ENCODE assay signal across 8 cellular contexts in genomic region chr3:52053307-52054304, GRCh38. TPM values are rescaled to one million over a fixed set of nuclear protein-coding genes. Genes with fewer than 3 reads are reported as not detected.
DNase-seq lines count a peak whose midpoint lies in the region; ATAC-seq, FAIRE-seq and TF ChIP-seq lines count a peak whose summit lies in the region.

No MANE protein-coding gene starts in this region.

- peaks cover 38% of the 10 kb centered on the region for H3K4me1 Mint-ChIP-seq in astrocyte (ENCODE audit: low read depth, unreplicated experiment)

- peaks cover 8% of the 10 kb centered on the region for H3K36me3 Mint-ChIP-seq in astrocyte (ENCODE audit: low read depth, unreplicated experiment)

- H3K27ac ChIP-seq in DND-41 (ENCODE audit: low read length) (no peak overlapping the region), PC-3 (ENCODE audit: low read length) (peak overlapping the region; percentile 57), astrocyte (ENCODE audit: low read depth, low read length) (peak overlapping the region; percentile 71)

- CTCF ChIA-PET in PC-3 (lab: Charles Lee) = interaction anchor here (0.6 to 1.9 kb wide), 13 partner anchors 16 to 1697 kb away, joined by 3 to 15 read pairs (median 3); partner anchors contain the start of genes POC1A and RRP9

- H3K9me2 ChIP-seq in PC-3 (replicated peaks; ENCODE audit: low read length) = no peaks in the 10 kb centered on the region

- peaks cover under 1% of the 10 kb centered on the region for H3K27me3 Mint-ChIP-seq in astrocyte (ENCODE audit: low read depth, unreplicated experiment)

- H3K4me2 ChIP-seq in DND-41 (ENCODE audit: insufficient read depth, low read length) (peak overlapping the region; percentile 98; the same call in 1 of the 2 replicates), PC-3 (ENCODE audit: low read length) (peak overlapping the region; percentile 98), astrocyte (ENCODE audit: low read length) (peak overlapping the region; percentile 89)

- H3K9ac ChIP-seq in DND-41 (ENCODE audit: low read depth, low read length) (no peak overlapping the region), PC-3 (ENCODE audit: low read length) (peak overlapping the region; percentile 38; the same call in 1 of the 2 replicates), astrocyte (ENCODE audit: low read length) (peak overlapping the region; percentile 92)

- H3K4me1 ChIP-seq in DND-41 (ENCODE audit: insufficient read depth, low read length) (peaks cover 49% of the 10 kb centered on the region), PC-3 (ENCODE audit: insufficient read depth, low read length) (peaks cover 40% of the 10 kb centered on the region), astrocyte (ENCODE audit: insufficient read depth, low read length) (peaks cover 42% of the 10 kb centered on the region)

- H3F3A ChIP-seq in PC-3 (ENCODE audit: low read length, unreplicated experiment) = no peaks in the 10 kb centered on the region

- H3K27ac Mint-ChIP-seq in astrocyte (ENCODE audit: unreplicated experiment) = peak overlapping the region; percentile 91

- POLR2A ChIA-PET in PC-3 (lab: Charles Lee; ENCODE audit: unreplicated experiment) = interaction anchor here (0.6 kb wide), 4 partner anchors 58 to 152 kb away, joined by 3 to 6 read pairs (median 4); partner anchors contain the start of gene ACY1

- intact Hi-C loops in PC-3 (cut with micrococcal nuclease) = loop anchor here (1.0 to 10.0 kb wide), 5 partner anchors 52 to 161 kb away; partner anchors contain the start of gene PARP3

- no peak for DNase-seq in DND-41
- DNase-seq in PC-3 = peak; percentile 49
- DNase-seq in astrocyte (ENCODE audit: low read depth) = no peak
- peak; percentile 58 for DNase-seq in left kidney (ENCODE audit: low read depth, low spot score)
- peak in 2 of 3 experiments; percentile 13 to 51 for DNase-seq in stimulated activated CD4-positive, alpha-beta T cell treated with anti-CD3 and anti-CD28 coated beads, TNF-alpha, amount 100 ng/mL, for 24 hours (ENCODE audit: low read depth in 3 of 3)
- DNase-seq in G401 (ENCODE audit: low spot score) = no peak
- DNase-seq in islet precursor cell = no peak

- ATAC-seq in DND-41 (ENCODE audit: insufficient read depth, low read depth) (no peak), PC-3 (peak; percentile 8), GM19351 (IDR thresholded peaks at IDR 0.05; ENCODE audit: unreplicated experiment) (no peak)

- peak; percentile 28 for TF ChIP-seq CTCF in DND-41 (IDR thresholded peaks at IDR 0.05; ENCODE audit: borderline replicate concordance, extremely low read depth, low read length, poor library complexity, severe bottlenecking)
- peak; percentile 65 for TF ChIP-seq CTCF in PC-3 (conservative IDR thresholded peaks at IDR 0.05; ENCODE audit: low read depth, low read length)
- no peak for TF ChIP-seq CTCF in astrocyte (IDR thresholded peaks at IDR 0.05; ENCODE audit: insufficient read depth, low read depth, low read length)

- H3K36me3 ChIP-seq in DND-41 (ENCODE audit: insufficient read depth, low read length) (peaks cover 57% of the 10 kb centered on the region), PC-3 (ENCODE audit: low read depth, low read length) (peaks cover 40% of the 10 kb centered on the region), astrocyte (ENCODE audit: insufficient read depth, low read length) (peaks cover 14% of the 10 kb centered on the region)

- H3K4me3 ChIP-seq in DND-41 (ENCODE audit: low read depth in 1 of 2, low read length in 2 of 2) (peak overlapping the region in 1 of 2 experiments; percentile 97; a peak in 1 of 4 replicates), PC-3 (ENCODE audit: low read length) (peak overlapping the region; percentile 92), astrocyte (ENCODE audit: insufficient read depth, low read depth, low read length) (peak overlapping the region; percentile 43)

- BruUV-seq in PC-3 (replicated peaks; lab: Mats Ljungman, UMichigan) = TSS peak; percentile 14

- no peak for FAIRE-seq in astrocyte (lab: Jason Lieb, UNC)

- H3K27me3 ChIP-seq in DND-41 (ENCODE audit: insufficient read depth, low read length, poor library complexity) = no peaks in the 10 kb centered on the region
- no peaks in the 10 kb centered on the region for H3K27me3 ChIP-seq in PC-3 (ENCODE audit: low read length)
- no peaks in the 10 kb centered on the region for H3K27me3 ChIP-seq in astrocyte (ENCODE audit: insufficient read depth, low read length)

- H2AFZ ChIP-seq in DND-41 (ENCODE audit: low read depth, low read length) = no peak overlapping the region
- H2AFZ ChIP-seq in PC-3 (ENCODE audit: low read length) = no peak overlapping the region
- no peak overlapping the region for H2AFZ ChIP-seq in astrocyte (ENCODE audit: low read depth, low read length)

- in situ Hi-C loops in G401 (cut with HindIII; ENCODE audit: low sequenced_read_pairs) = no loop called here

- H3K9me3 ChIP-seq in DND-41 (ENCODE audit: insufficient read depth, low read length, severe bottlenecking) = no peaks in the 10 kb centered on the region
- no peaks in the 10 kb centered on the region for H3K9me3 ChIP-seq in PC-3 (ENCODE audit: low read length)
- no peaks in the 10 kb centered on the region for H3K9me3 ChIP-seq in astrocyte (ENCODE audit: insufficient read depth, low read depth, low read length)

- peak overlapping the region; percentile 84 for H3K4me3 Mint-ChIP-seq in astrocyte (ENCODE audit: unreplicated experiment)

- H3K9me3 Mint-ChIP-seq in astrocyte (ENCODE audit: unreplicated experiment) = no peaks in the 10 kb centered on the region

- H4K20me1 ChIP-seq in DND-41 (ENCODE audit: insufficient read depth, low read length) (peaks cover 55% of the 10 kb centered on the region), PC-3 (ENCODE audit: low read length) (peaks cover 10% of the 10 kb centered on the region), astrocyte (ENCODE audit: insufficient read depth, low read length) (peaks cover 19% of the 10 kb centered on the region)

- H3K79me2 ChIP-seq in DND-41 (ENCODE audit: insufficient read depth, low read length) (peaks cover 32% of the 10 kb centered on the region), PC-3 (ENCODE audit: low read length) (peaks cover 59% of the 10 kb centered on the region), astrocyte (ENCODE audit: insufficient read depth, low read length) (peaks cover 74% of the 10 kb centered on the region)

RNA-seq across cellular contexts. Expression of gene DUSP7, which starts 2.8 kb away (rescaled TPM):
- total RNA-seq in PC-3 (2014; rRNA removed) (40.9 and 51.1 TPM in 2 replicates), astrocyte (24.2 and 24.9 TPM in 2 replicates)
- total RNA-seq in G401 (2014; rRNA removed; shearing (Covaris generic)) = 14.6 and 16.8 TPM in 2 replicates

RNA-seq across cellular contexts. Expression of gene RPL29, which starts 57.9 kb away (rescaled TPM):
- total RNA-seq in PC-3 (2014; rRNA removed) = 1,539 and 1,807 TPM in 2 replicates
- 768 and 872 TPM in 2 replicates for total RNA-seq in astrocyte
- 2,209 and 2,228 TPM in 2 replicates for total RNA-seq in G401 (2014; rRNA removed; shearing (Covaris generic))

Comparison
In these comparisons a context has a peak if more than half of its experiments do, and no peak if none do; other contexts are left out.
1. DNase-seq: peak in PC-3 (single experiment), left kidney (single experiment) and stimulated activated CD4-positive, alpha-beta T cell treated with anti-CD3 and anti-CD28 coated beads, TNF-alpha, amount 100 ng/mL, for 24 hours (2 of 3); none in DND-41 (single experiment), astrocyte (single experiment), G401 (single experiment) and islet precursor cell (single experiment).
2. Peak in every context shown above with its lines, with median percentiles within 50 percentile points of each other: H3K4me2 ChIP-seq.